ENCODE assay signal across 16 cellular contexts in the genomic region with DNA sequence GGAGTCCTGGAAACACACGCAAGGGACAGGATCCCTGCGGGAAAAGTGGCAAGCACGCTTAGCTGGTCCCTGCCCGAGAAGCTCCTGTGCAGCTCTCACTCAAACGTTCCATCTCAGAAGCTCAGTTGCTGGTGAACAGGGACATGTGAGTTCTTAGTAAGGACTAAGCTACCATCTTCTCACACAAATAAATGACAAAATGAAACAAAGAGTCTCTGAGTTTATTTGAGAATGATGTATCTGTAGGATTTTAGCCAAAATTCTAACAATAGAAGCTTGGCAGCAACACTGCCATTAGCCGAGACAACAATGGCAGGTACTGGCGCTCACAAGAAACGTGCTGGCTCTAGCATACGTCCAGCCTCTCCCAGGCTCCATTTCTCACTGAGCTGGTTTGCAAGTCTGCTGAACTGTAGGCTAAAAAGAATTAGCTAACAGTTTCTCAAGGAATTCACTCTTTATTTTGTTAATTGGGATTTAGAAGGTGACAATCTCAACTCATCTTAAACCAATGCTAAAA.
"Had no signal": no experiment of that assay in that cellular context is flagged by ENCODE, and none has a peak within 500 bp of the region (broad histone marks: within the 10 kb centered on the region; RNA-seq: fewer than 3 reads in every experiment).

No MANE protein-coding gene starts in this region.

- H3K27me3 ChIP-seq: brain microvascular endothelial cell, left lung, testis, upper lobe of right lung had no signal

- H3K27ac Mint-ChIP-seq: activated CD4-positive, alpha-beta memory T cell treated with anti-CD3 and anti-CD28 coated beads, Interleukin-2, amount 10 ng/mL, durations not matched to agents 7 days and 5 days; activated naive CD8-positive, alpha-beta T cell; nephron; stimulated activated naive CD8-positive, alpha-beta T cell treated with anti-CD3 and anti-CD28 coated beads, Interleukin-15, Interleukin-2, amounts not matched to agents 100 ng/mL and 50 ng/mL, for 24 hours had no signal

- H3K4me1 ChIP-seq: testis, upper lobe of right lung had no signal

- H3K9me3 ChIP-seq: left lung, testis, upper lobe of right lung had no signal

- H3K27me3 Mint-ChIP-seq: activated CD4-positive, alpha-beta memory T cell treated with anti-CD3 and anti-CD28 coated beads, Interleukin-2, amount 10 ng/mL, durations not matched to agents 7 days and 5 days; activated naive CD8-positive, alpha-beta T cell; stimulated activated naive CD8-positive, alpha-beta T cell treated with anti-CD3 and anti-CD28 coated beads, Interleukin-15, Interleukin-2, amounts not matched to agents 100 ng/mL and 50 ng/mL, for 24 hours had no signal

- H3K27ac ChIP-seq: brain microvascular endothelial cell, testis, upper lobe of right lung, VCaP had no signal

- H3K4me3 ChIP-seq: left lung, testis, upper lobe of right lung had no signal

- H3K9me3 Mint-ChIP-seq: stimulated activated naive CD8-positive, alpha-beta T cell treated with anti-CD3 and anti-CD28 coated beads, Interleukin-15, Interleukin-2, amounts not matched to agents 100 ng/mL and 50 ng/mL, for 24 hours had no signal

- DNase-seq: activated CD4-positive, alpha-beta memory T cell treated with anti-CD3 and anti-CD28 coated beads, Interleukin-2, amount 10 ng/mL, durations not matched to agents 7 days and 5 days; activated gamma-delta T cell; activated T-cell treated with anti-CD3 and anti-CD28 coated beads, Interleukin-2, amount 50 U/mL, for 48 hours; brain microvascular endothelial cell; effector CD4-positive, alpha-beta T cell; left lung; mesendoderm; stimulated activated CD4-positive, alpha-beta T cell treated with anti-CD3 and anti-CD28 coated beads, Interleukin-4, amount 100 ng/mL, for 1 hour; T1000; testis; upper lobe of right lung had no signal

- FAIRE-seq: islet of Langerhans had no signal

- H3K4me1 Mint-ChIP-seq: nephron had no signal

- ATAC-seq: left lung, upper lobe of right lung had no signal

- H3K4me3 Mint-ChIP-seq: activated CD4-positive, alpha-beta memory T cell treated with anti-CD3 and anti-CD28 coated beads, Interleukin-2, amount 10 ng/mL, durations not matched to agents 7 days and 5 days; activated naive CD8-positive, alpha-beta T cell; nephron; stimulated activated naive CD8-positive, alpha-beta T cell treated with anti-CD3 and anti-CD28 coated beads, Interleukin-15, Interleukin-2, amounts not matched to agents 100 ng/mL and 50 ng/mL, for 24 hours had no signal
